31 cellular contexts compared by ENCODE assay signal in genomic region chr12:89497467-89497866, GRCh38. TPM values are rescaled to one million over a fixed set of nuclear protein-coding genes. Genes with fewer than 3 reads are reported as not detected.
DNase-seq lines count a peak whose midpoint lies in the region; ATAC-seq, FAIRE-seq and TF ChIP-seq lines count a peak whose summit lies in the region.
"Had no signal": no experiment of that assay in that cellular context is flagged by ENCODE, and none has a peak within 500 bp of the region (broad histone marks: within the 10 kb centered on the region; RNA-seq: fewer than 3 reads in every experiment).

No MANE protein-coding gene starts in this region.

- 96% methylated on average over 4 of the region's 4 CpGs for WGBS in SK-N-SH (ENCODE audit: low lambda C conversion rate)

- H3F3A ChIP-seq in SK-N-SH (replicated peaks; ENCODE audit: insufficient read depth): peaks cover 3% of the 10 kb centered on the region

- no TSS peak for BruUV-seq in Calu3 (replicated peaks; lab: Mats Ljungman, UMichigan)

- POLR2A ChIA-PET in SK-N-SH (lab: Yijun Ruan, JAX): no interaction called here

- TF ChIP-seq RAD21 in SK-N-SH (IDR thresholded peaks at IDR 0.05; ENCODE audit: low read length): no peak

- no peak overlapping the region for H2AFZ ChIP-seq in SK-N-SH (ENCODE audit: low read depth)
- H2AFZ ChIP-seq: neural progenitor cell, parathyroid adenoma had no signal

- peak overlapping the region; percentile 73 for H3K27ac Mint-ChIP-seq in Calu3 (ENCODE audit: unreplicated experiment)
- H3K27ac Mint-ChIP-seq: activated B cell treated with CpG ODN at 0.5 μM for 24 hours; activated CD4-positive, alpha-beta T cell treated with anti-CD3 and anti-CD28 coated beads, Interleukin-2, amount 10 ng/mL, durations not matched to agents 7 days and 5 days; activated naive CD4-positive, alpha-beta T cell treated with anti-CD3 and anti-CD28 coated beads, Interleukin-2, amount 50 U/mL, for 24 hours; effector memory CD8-positive, alpha-beta T cell; neural progenitor cell; stimulated activated effector memory CD8-positive, alpha-beta T cell treated with anti-CD3 and anti-CD28 coated beads, Interleukin-12 subunit alpha, Interleukin-12 subunit beta, amount 100 ng/mL, for 72 hours; T-cell had no signal

- H3K27ac ChIP-seq in SK-N-SH (ENCODE audit: low read depth in 2 of 2, low read length in 1 of 2): no peak overlapping the region
- H3K27ac ChIP-seq: C4-2B, foreskin keratinocyte, neural progenitor cell, parathyroid adenoma, SJSA1, suprapubic skin had no signal

- H3K4me1 Mint-ChIP-seq in Calu3 (ENCODE audit: low read depth, unreplicated experiment): peaks cover 59% of the 10 kb centered on the region
- H3K4me1 Mint-ChIP-seq: neural progenitor cell had no signal

- no peaks in the 10 kb centered on the region for H3K27me3 Mint-ChIP-seq in Calu3 (ENCODE audit: unreplicated experiment)
- H3K27me3 Mint-ChIP-seq: activated B cell treated with CpG ODN at 0.5 μM for 24 hours; activated CD4-positive, alpha-beta T cell treated with anti-CD3 and anti-CD28 coated beads, Interleukin-2, amount 10 ng/mL, durations not matched to agents 7 days and 5 days; activated naive CD4-positive, alpha-beta T cell treated with anti-CD3 and anti-CD28 coated beads, Interleukin-2, amount 50 U/mL, for 24 hours; effector memory CD8-positive, alpha-beta T cell; T-cell had no signal

- peak; percentile 87 for ATAC-seq in left ventricle myocardium superior
- ATAC-seq: effector memory CD8-positive, alpha-beta T cell; foreskin keratinocyte; HepG2; stimulated activated effector memory CD8-positive, alpha-beta T cell treated with anti-CD3 and anti-CD28 coated beads, Interleukin-12 subunit alpha, Interleukin-12 subunit beta, amount 100 ng/mL, for 72 hours; T-cell had no signal

- no peaks in the 10 kb centered on the region for H3K79me2 ChIP-seq in SK-N-SH (ENCODE audit: insufficient read depth)

- intact Hi-C loops in Calu3 (cut with micrococcal nuclease; ENCODE audit: unreplicated experiment) (no loop called here), left ventricle myocardium superior (cut with micrococcal nuclease) (no loop called here)

- TF ChIP-seq CTCF in Calu3 (IDR thresholded peaks at IDR 0.05; ENCODE audit: unreplicated experiment) (no peak), choroid plexus epithelial cell (conservative IDR thresholded peaks at IDR 0.05; ENCODE audit: low read depth, low read length) (no peak), D721Med (IDR thresholded peaks at IDR 0.05; ENCODE audit: insufficient read depth, missing control alignments) (no peak), SK-N-SH (IDR thresholded peaks at IDR 0.05) (no peak)

- DNase-seq in Calu3 (no peak), choroid plexus epithelial cell (ENCODE audit: low read depth) (peak; percentile 80), left ventricle myocardium superior (no peak), D721Med (ENCODE audit: insufficient read length, low spot score) (no peak), SK-N-SH (no peak), NOMO-1 treated with dmso at 0.1 percent for 144 hours (lab: John Stamatoyannopoulos, UW; ENCODE audit: unreplicated experiment) (no peak), SW 1271 (lab: John Stamatoyannopoulos, UW) (no peak)
- DNase-seq: activated B cell treated with CpG ODN at 0.5 μM for 24 hours; activated CD4-positive, alpha-beta T cell treated with anti-CD3 and anti-CD28 coated beads, Interleukin-2, amount 10 ng/mL, durations not matched to agents 7 days and 5 days; COR-L47; DMS79; effector memory CD8-positive, alpha-beta T cell; foreskin keratinocyte; HCEC 1CT; heart left ventricle; Kasumi-1; NCI-H1436 treated with DMSO at 0.1 percent for 48 hours; stimulated activated CD4-positive, alpha-beta T cell treated with anti-CD3 and anti-CD28 coated beads, Interleukin-15, amount 100 ng/mL, for 24 hours; T-cell had no signal

- CTCF ChIA-PET in Calu3 (lab: Charles Lee): interaction anchor here (1.4 to 2.4 kb wide), 4 partner anchors 10 to 27 kb away, joined by 5 to 11 read pairs (median 7); partner anchors contain the start of gene GALNT4
- CTCF ChIA-PET in SK-N-SH (lab: Yijun Ruan, JAX): interaction anchor here (0.7 to 1.1 kb wide), 4 partner anchors 39 to 480 kb away, joined by 3 to 4 read pairs (median 3); no protein-coding TSS in a partner anchor

- H4K20me1 ChIP-seq in SK-N-SH (ENCODE audit: insufficient read depth): no peaks in the 10 kb centered on the region

- H3K4me1 ChIP-seq in mucosa of stomach (ENCODE audit: control insufficient read depth, insufficient read depth, low read length): peaks cover 40% of the 10 kb centered on the region
- no peaks in the 10 kb centered on the region for H3K4me1 ChIP-seq in SK-N-SH (ENCODE audit: control insufficient read depth in 1 of 2, insufficient read depth in 2 of 2, low read depth in 1 of 2, low read length in 1 of 2)
- H3K4me1 ChIP-seq: neural progenitor cell, parathyroid adenoma, suprapubic skin had no signal

- no peaks in the 10 kb centered on the region for H3K27me3 ChIP-seq in mucosa of stomach (ENCODE audit: control insufficient read depth, insufficient read depth, low read length)
- no peaks in the 10 kb centered on the region for H3K27me3 ChIP-seq in SK-N-SH (ENCODE audit: insufficient read depth)
- H3K27me3 ChIP-seq: foreskin keratinocyte, heart left ventricle, neural progenitor cell, SJSA1, suprapubic skin had no signal

- no peak for TF ChIP-seq EP300 in SK-N-SH (IDR thresholded peaks at IDR 0.05; ENCODE audit: borderline replicate concordance in 1 of 2, low read depth in 1 of 2, low read length in 1 of 2)

- no peaks in the 10 kb centered on the region for H3K9me3 ChIP-seq in mucosa of stomach (ENCODE audit: control insufficient read depth, low read length)
- no peaks in the 10 kb centered on the region for H3K9me3 ChIP-seq in SK-N-SH
- H3K9me3 ChIP-seq: heart left ventricle, SJSA1, suprapubic skin had no signal

- FAIRE-seq in D721Med (lab: Jason Lieb, UNC): no peak
- FAIRE-seq: bronchial epithelial cell, colon, G401.6, HepG2 had no signal

- H3K9me3 Mint-ChIP-seq in Calu3 (ENCODE audit: low read depth, unreplicated experiment): peaks cover 3% of the 10 kb centered on the region
- H3K9me3 Mint-ChIP-seq: activated B cell treated with CpG ODN at 0.5 μM for 24 hours; activated CD4-positive, alpha-beta T cell treated with anti-CD3 and anti-CD28 coated beads, Interleukin-2, amount 10 ng/mL, durations not matched to agents 7 days and 5 days; activated naive CD4-positive, alpha-beta T cell treated with anti-CD3 and anti-CD28 coated beads, Interleukin-2, amount 50 U/mL, for 24 hours; effector memory CD8-positive, alpha-beta T cell; stimulated activated effector memory CD8-positive, alpha-beta T cell treated with anti-CD3 and anti-CD28 coated beads, Interleukin-12 subunit alpha, Interleukin-12 subunit beta, amount 100 ng/mL, for 72 hours; T-cell had no signal

- H3K36me3 ChIP-seq in mucosa of stomach (ENCODE audit: control insufficient read depth, insufficient read depth, low read length): no peaks in the 10 kb centered on the region
- H3K36me3 ChIP-seq in SK-N-SH (replicated peaks in 1 of 2; ENCODE audit: control insufficient read depth in 1 of 2, insufficient read depth in 2 of 2, low read length in 1 of 2): peaks cover 0 to 3% of the 10 kb centered on the region in 2 experiments
- H3K36me3 ChIP-seq: neural progenitor cell, suprapubic skin had no signal

- no peaks in the 10 kb centered on the region for H3K9me2 ChIP-seq in SK-N-SH

- H3K4me2 ChIP-seq in SK-N-SH: no peak overlapping the region
- H3K4me2 ChIP-seq: neural progenitor cell had no signal

- H3K4me3 Mint-ChIP-seq in Calu3 (ENCODE audit: low read depth, unreplicated experiment): peak overlapping the region; percentile 14
- H3K4me3 Mint-ChIP-seq: activated B cell treated with CpG ODN at 0.5 μM for 24 hours; activated CD4-positive, alpha-beta T cell treated with anti-CD3 and anti-CD28 coated beads, Interleukin-2, amount 10 ng/mL, durations not matched to agents 7 days and 5 days; activated naive CD4-positive, alpha-beta T cell treated with anti-CD3 and anti-CD28 coated beads, Interleukin-2, amount 50 U/mL, for 24 hours; effector memory CD8-positive, alpha-beta T cell; neural progenitor cell; stimulated activated effector memory CD8-positive, alpha-beta T cell treated with anti-CD3 and anti-CD28 coated beads, Interleukin-12 subunit alpha, Interleukin-12 subunit beta, amount 100 ng/mL, for 72 hours; T-cell had no signal

- H3K9ac ChIP-seq in mucosa of stomach (ENCODE audit: low read length): peak overlapping the region; percentile 11
- H3K9ac ChIP-seq in SK-N-SH: no peak overlapping the region
- H3K9ac ChIP-seq: neural progenitor cell, parathyroid adenoma had no signal

- H3K4me3 ChIP-seq in choroid plexus epithelial cell (ENCODE audit: low read depth, low read length): no peak overlapping the region
- H3K4me3 ChIP-seq in mucosa of stomach (ENCODE audit: low read length): no peak overlapping the region
- H3K4me3 ChIP-seq in SK-N-SH (ENCODE audit: low read depth in 2 of 2, low read length in 1 of 2): no peak overlapping the region
- H3K4me3 ChIP-seq: heart left ventricle, neural progenitor cell, SJSA1, suprapubic skin had no signal

- H3K36me3 Mint-ChIP-seq in Calu3 (ENCODE audit: insufficient read depth, unreplicated experiment): peaks cover 18% of the 10 kb centered on the region

TF ChIP-seq in SK-N-SH, 30 proteins besides CTCF, POLR2A, EP300 and RAD21 (continues in another document):
- TF ChIP-seq GABPA (IDR thresholded peaks at IDR 0.05; ENCODE audit: low read depth) (no peak), YY1 (IDR thresholded peaks at IDR 0.05; ENCODE audit: low read depth) (no peak), FOXJ3 (CRISPR knock-in tag; IDR thresholded peaks at IDR 0.05) (no peak), MEF2A (IDR thresholded peaks at IDR 0.05; ENCODE audit: borderline replicate concordance, low read depth) (no peak), SIN3A (IDR thresholded peaks at IDR 0.05; ENCODE audit: borderline replicate concordance, low read depth, low read length) (no peak), SMC3 (IDR thresholded peaks at IDR 0.05; ENCODE audit: low read depth, low read length) (no peak)

RNA-seq across cellular contexts. Expression of gene GALNT4, which starts 27.1 kb away (rescaled TPM):
- total RNA-seq in Calu3 (2022): 67.0 and 70.9 TPM in 2 replicates
- 1.8 TPM for total RNA-seq in left ventricle myocardium superior
- 1.1 and 1.4 TPM in 2 replicates for polyA plus RNA-seq in SK-N-SH (2012; rRNA removed)
- 1.6 TPM in 2 replicates for polyA plus RNA-seq in SK-N-SH (2012; cell fraction: cytosol; rRNA removed)
- 0.54 and 1.1 TPM in 2 replicates for polyA plus RNA-seq in SK-N-SH (2012; cell fraction: nucleus; rRNA removed)

RNA-seq across cellular contexts. Expression of gene POC1B, which starts 28.4 kb away (rescaled TPM):
- 36.2 and 40.3 TPM in 2 replicates for total RNA-seq in Calu3 (2022)
- total RNA-seq in left ventricle myocardium superior: 6.4 TPM
- polyA plus RNA-seq in SK-N-SH (2012; rRNA removed): 4.0 and 6.3 TPM in 2 replicates
- 6.8 and 7.2 TPM in 2 replicates for polyA plus RNA-seq in SK-N-SH (2012; cell fraction: cytosol; rRNA removed)
- 1.9 and 5.5 TPM in 2 replicates for polyA plus RNA-seq in SK-N-SH (2012; cell fraction: nucleus; rRNA removed)

Comparison
In these comparisons a context has a peak if more than half of its experiments do, and no peak if none do; other contexts are left out.
1. RNA of gene GALNT4, which starts 27.1 kb away (total RNA-seq): 67.0 to 70.9 TPM in Calu3; 1.8 TPM in left ventricle myocardium superior (single experiment); every median in the first group is over 10 times any median in the second.